22 cellular contexts compared by ENCODE assay signal in genomic region chr2:121856358-121856757, GRCh38.
"Had no signal": no experiment of that assay in that cellular context is flagged by ENCODE, and none has a peak within 500 bp of the region (broad histone marks: within the 10 kb centered on the region; RNA-seq: fewer than 3 reads in every experiment).

No MANE protein-coding gene starts in this region.

- H3K4me3 ChIP-seq: SK-N-MC had no signal

- DNase-seq: activated B cell treated with CpG ODN at 0.5 μM for 24 hours; activated CD4-positive, alpha-beta memory T cell treated with anti-CD3 and anti-CD28 coated beads for 36 hours; activated CD4-positive, alpha-beta T cell treated with anti-CD3 and anti-CD28 coated beads for 1 hour; activated CD4-positive, alpha-beta T cell treated with anti-CD3 and anti-CD28 coated beads, Interleukin-2, amount 10 ng/mL, durations not matched to agents 7 days and 5 days; activated CD8-positive, alpha-beta memory T cell treated with anti-CD3 and anti-CD28 coated beads for 24 hours; activated gamma-delta T cell; activated naive CD4-positive, alpha-beta T cell treated with anti-CD3 and anti-CD28 coated beads for 36 hours; activated T-cell treated with anti-CD3 and anti-CD28 coated beads, Interleukin-2, amount 50 U/mL, for 4 hours; amygdala; cerebellar nuclear complex; Karpas-422; NCI-H1105 treated with DMSO at 0.1 percent for 48 hours; NCI-H1436 treated with DMSO at 0.1 percent for 48 hours; NCI-H187; NCI-H2081; NCI-H510A treated with DMSO at 0.1 percent for 48 hours; NCI-H69; PC-3; T-cell; T-helper 2 cell; T1000 had no signal

- H3K27ac ChIP-seq: SK-N-MC had no signal

- ATAC-seq: activated T-cell treated with anti-CD3 and anti-CD28 coated beads, Interleukin-2, amount 50 U/mL, for 4 hours; PC-3; T-cell had no signal
